Comparison of ENCODE assay signal across 9 cellular contexts in genomic region chr16:77789085-77789611, GRCh38. TPM values are rescaled to one million over a fixed set of nuclear protein-coding genes. Genes with fewer than 3 reads are reported as not detected.
DNase-seq lines count a peak whose midpoint lies in the region; ATAC-seq and TF ChIP-seq lines count a peak whose summit lies in the region.
"Had no signal": no experiment of that assay in that cellular context is flagged by ENCODE, and none has a peak within 500 bp of the region (broad histone marks: within the 10 kb centered on the region; RNA-seq: fewer than 3 reads in every experiment).

No MANE protein-coding gene starts in this region.

- no peak for TF ChIP-seq CTCF in testis (IDR thresholded peaks at IDR 0.05)

- H3K9me3 ChIP-seq in adipocyte (ENCODE audit: control insufficient read depth, low read length) (no peaks in the 10 kb centered on the region), iPS-18c (ENCODE audit: control insufficient read depth, insufficient read depth, low read length) (peaks cover 2% of the 10 kb centered on the region), testis (no peaks in the 10 kb centered on the region)

- WGBS in testis, 2 donors, result 1 to 2% methylated on average over 14 to 25 of the region's 25 CpGs

- H3K9ac ChIP-seq in adipocyte (ENCODE audit: low read length), result no peak overlapping the region

- ATAC-seq in GM18502 (IDR thresholded peaks at IDR 0.05; ENCODE audit: poor library complexity, unreplicated experiment) (no peak), HG03457 (IDR thresholded peaks at IDR 0.05; ENCODE audit: unreplicated experiment) (no peak)

- H3K27ac ChIP-seq in testis, result no peak overlapping the region

- TF ChIP-seq POLR2A in testis (IDR thresholded peaks at IDR 0.05), result no peak

- peaks cover 53% of the 10 kb centered on the region for H3K27me3 ChIP-seq in adipocyte (replicated peaks; ENCODE audit: control insufficient read depth, insufficient read depth, low read length)
- H3K27me3 ChIP-seq in testis, result no peaks in the 10 kb centered on the region

- DNase-seq in NCI-H748 (lab: John Stamatoyannopoulos, UW; ENCODE audit: unreplicated experiment) (peak; percentile 43), NCI-H748 treated with DMSO at 0.1 percent for 48 hours (lab: John Stamatoyannopoulos, UW) (no peak), adipocyte (ENCODE audit: low read depth) (no peak), testis (no peak)
- no peak for DNase-seq in activated naive CD4-positive, alpha-beta T cell treated with anti-CD3 and anti-CD28 coated beads, Interleukin-2, amount 50 U/mL, for 16 hours

- H3K4me3 ChIP-seq in adipocyte (ENCODE audit: low read length) (peak overlapping the region; percentile 79), iPS-18c (ENCODE audit: insufficient read depth, low read depth, low read length) (peak overlapping the region; percentile 93), testis (peak overlapping the region; percentile 45 to 60)

- H3K36me3 ChIP-seq in adipocyte (ENCODE audit: control insufficient read depth, insufficient read depth, low read length, severe bottlenecking), result no peaks in the 10 kb centered on the region
- H3K36me3 ChIP-seq in testis (ENCODE audit: low read depth, missing control alignments), result no peaks in the 10 kb centered on the region

- no peaks in the 10 kb centered on the region for H3K4me1 ChIP-seq in adipocyte (ENCODE audit: control insufficient read depth, insufficient read depth, low read length)
- H3K4me1 ChIP-seq in testis, result peaks cover 9% of the 10 kb centered on the region

- intact Hi-C loops in testis (cut with DNase I; ENCODE audit: low total_unique reads), result no loop called here

RNA-seq across cellular contexts. Expression of gene VAT1L, which starts 0.8 kb away (rescaled TPM):
- total RNA-seq in testis, result 1 to 10 TPM; 4.2 to 4.6 TPM
- polyA plus RNA-seq in testis (ENCODE audit: insufficient read depth, low read depth, low replicate concordance), result 5.2 TPM
- total RNA-seq: LHCN-M2 had no signal
